Comparison of ENCODE assay signal across 10 cellular contexts in the genomic region with DNA sequence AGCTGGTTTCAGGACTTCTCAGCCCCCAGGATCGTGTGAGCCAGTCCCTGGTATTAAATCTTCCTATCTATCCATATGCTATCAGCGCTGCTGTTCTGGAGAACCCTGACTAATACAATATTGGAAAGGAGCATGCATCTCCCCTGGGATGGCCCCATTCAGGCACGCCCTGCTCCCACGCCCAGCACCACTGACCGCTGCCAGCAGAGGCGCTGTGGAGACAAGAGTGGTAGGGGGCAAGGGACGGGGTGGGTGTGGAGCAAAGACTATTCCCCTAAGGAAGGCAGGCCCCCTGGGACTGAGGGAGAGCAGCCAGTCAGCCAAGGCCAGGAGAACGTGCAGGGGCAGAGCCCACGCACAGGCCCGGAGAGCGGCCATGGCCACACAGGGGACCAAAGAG.
DNase-seq lines count a peak whose midpoint lies in the region; ATAC-seq and TF ChIP-seq lines count a peak whose summit lies in the region.
"Had no signal": no experiment of that assay in that cellular context is flagged by ENCODE, and none has a peak within 500 bp of the region (broad histone marks: within the 10 kb centered on the region; RNA-seq: fewer than 3 reads in every experiment).

No MANE protein-coding gene starts in this region.

- H3K27me3 Mint-ChIP-seq in activated B cell treated with CpG ODN at 0.5 μM for 24 hours: no peaks in the 10 kb centered on the region
- H3K27me3 Mint-ChIP-seq in activated CD8-positive, alpha-beta T cell treated with anti-CD3 and anti-CD28 coated beads, Interleukin-2, amount 10 ng/mL, durations not matched to agents 7 days and 5 days (ENCODE audit: low read depth): no peaks in the 10 kb centered on the region
- H3K27me3 Mint-ChIP-seq: activated T-cell treated with anti-CD3 and anti-CD28 coated beads, Interleukin-2, amount 50 U/mL, for 24 hours had no signal

- peak overlapping the region; percentile 37 for H3K27ac Mint-ChIP-seq in activated B cell treated with CpG ODN at 0.5 μM for 24 hours
- H3K27ac Mint-ChIP-seq in activated CD8-positive, alpha-beta T cell treated with anti-CD3 and anti-CD28 coated beads, Interleukin-2, amount 10 ng/mL, durations not matched to agents 7 days and 5 days: no peak overlapping the region
- H3K27ac Mint-ChIP-seq: activated T-cell treated with anti-CD3 and anti-CD28 coated beads, Interleukin-2, amount 50 U/mL, for 24 hours; stimulated activated effector memory CD8-positive, alpha-beta T cell treated with anti-CD3 and anti-CD28 coated beads, Interleukin-12 subunit alpha, Interleukin-12 subunit beta, amount 100 ng/mL, for 72 hours had no signal

- H3K4me1 Mint-ChIP-seq in activated B cell treated with CpG ODN at 0.5 μM for 24 hours: peaks cover 51% of the 10 kb centered on the region
- no peaks in the 10 kb centered on the region for H3K4me1 Mint-ChIP-seq in activated CD8-positive, alpha-beta T cell treated with anti-CD3 and anti-CD28 coated beads, Interleukin-2, amount 10 ng/mL, durations not matched to agents 7 days and 5 days (ENCODE audit: low read depth)

- no peaks in the 10 kb centered on the region for H3K9me3 Mint-ChIP-seq in activated B cell treated with CpG ODN at 0.5 μM for 24 hours
- H3K9me3 Mint-ChIP-seq in activated CD8-positive, alpha-beta T cell treated with anti-CD3 and anti-CD28 coated beads, Interleukin-2, amount 10 ng/mL, durations not matched to agents 7 days and 5 days (ENCODE audit: insufficient read depth): no peaks in the 10 kb centered on the region
- H3K9me3 Mint-ChIP-seq: activated T-cell treated with anti-CD3 and anti-CD28 coated beads, Interleukin-2, amount 50 U/mL, for 24 hours; stimulated activated effector memory CD8-positive, alpha-beta T cell treated with anti-CD3 and anti-CD28 coated beads, Interleukin-12 subunit alpha, Interleukin-12 subunit beta, amount 100 ng/mL, for 72 hours had no signal

- peaks cover 20% of the 10 kb centered on the region for H3K36me3 Mint-ChIP-seq in activated B cell treated with CpG ODN at 0.5 μM for 24 hours (ENCODE audit: low read depth)
- H3K36me3 Mint-ChIP-seq in activated CD8-positive, alpha-beta T cell treated with anti-CD3 and anti-CD28 coated beads, Interleukin-2, amount 10 ng/mL, durations not matched to agents 7 days and 5 days (ENCODE audit: low read depth): no peaks in the 10 kb centered on the region
- H3K36me3 Mint-ChIP-seq: stimulated activated effector memory CD8-positive, alpha-beta T cell treated with anti-CD3 and anti-CD28 coated beads, Interleukin-12 subunit alpha, Interleukin-12 subunit beta, amount 100 ng/mL, for 72 hours had no signal

- intact Hi-C loops in activated B cell treated with CpG ODN at 0.5 μM for 24 hours (cut with micrococcal nuclease): loop anchor here (10.0 kb wide), 1 partner anchor 91 kb away; no protein-coding TSS in a partner anchor
- intact Hi-C loops in head of caudate nucleus (cut with DNase I): no loop called here

- POLR2A ChIA-PET in activated B cell treated with CpG ODN at 0.5 μM for 24 hours (lab: Charles Lee): no interaction called here
- POLR2A ChIA-PET in activated CD8-positive, alpha-beta T cell treated with anti-CD3 and anti-CD28 coated beads, Interleukin-2, amount 10 ng/mL, durations not matched to agents 7 days and 5 days (lab: Charles Lee): no interaction called here

- TF ChIP-seq CTCF in AG09319 (IDR thresholded peaks at IDR 0.05; ENCODE audit: low read depth, low read length) (peak; percentile 4; the same call in 1 of the 2 replicates), GM12873 (IDR thresholded peaks at IDR 0.05; ENCODE audit: insufficient read depth, low read depth, low read length, missing control alignments) (peak; percentile 35), activated B cell treated with CpG ODN at 0.5 μM for 24 hours (IDR thresholded peaks at IDR 0.05) (no peak)

- no peak for ATAC-seq in activated B cell treated with CpG ODN at 0.5 μM for 24 hours (ENCODE audit: low read depth)
- no peak for ATAC-seq in activated CD8-positive, alpha-beta T cell treated with anti-CD3 and anti-CD28 coated beads, Interleukin-2, amount 10 ng/mL, durations not matched to agents 7 days and 5 days
- ATAC-seq: stimulated activated effector memory CD8-positive, alpha-beta T cell treated with anti-CD3 and anti-CD28 coated beads, Interleukin-12 subunit alpha, Interleukin-12 subunit beta, amount 100 ng/mL, for 72 hours had no signal

- no peak overlapping the region for H3K4me3 Mint-ChIP-seq in activated B cell treated with CpG ODN at 0.5 μM for 24 hours
- no peak overlapping the region for H3K4me3 Mint-ChIP-seq in activated CD8-positive, alpha-beta T cell treated with anti-CD3 and anti-CD28 coated beads, Interleukin-2, amount 10 ng/mL, durations not matched to agents 7 days and 5 days
- H3K4me3 Mint-ChIP-seq: activated T-cell treated with anti-CD3 and anti-CD28 coated beads, Interleukin-2, amount 50 U/mL, for 24 hours; stimulated activated effector memory CD8-positive, alpha-beta T cell treated with anti-CD3 and anti-CD28 coated beads, Interleukin-12 subunit alpha, Interleukin-12 subunit beta, amount 100 ng/mL, for 72 hours had no signal

- CTCF ChIA-PET in activated B cell treated with CpG ODN at 0.5 μM for 24 hours (lab: Charles Lee): no interaction called here
- CTCF ChIA-PET in activated CD8-positive, alpha-beta T cell treated with anti-CD3 and anti-CD28 coated beads, Interleukin-2, amount 10 ng/mL, durations not matched to agents 7 days and 5 days (lab: Charles Lee): no interaction called here

- DNase-seq in AG09319 (ENCODE audit: extremely low read depth, low read depth) (no peak), activated B cell treated with CpG ODN at 0.5 μM for 24 hours (no peak), islet precursor cell (peak; percentile 86), epidermal melanocyte (ENCODE audit: insufficient read length, low spot score) (no peak), SIG-M5 (lab: John Stamatoyannopoulos, UW) (no peak), head of caudate nucleus (no peak)
- no peak for DNase-seq in activated CD8-positive, alpha-beta T cell treated with anti-CD3 and anti-CD28 coated beads, Interleukin-2, amount 10 ng/mL, durations not matched to agents 7 days and 5 days
- DNase-seq: activated T-cell treated with anti-CD3 and anti-CD28 coated beads, Interleukin-2, amount 50 U/mL, for 24 hours had no signal
